24 cellular contexts compared by ENCODE assay signal in genomic region chr2:239161711-239162140, GRCh38.
DNase-seq lines count a peak whose midpoint lies in the region; ATAC-seq and TF ChIP-seq lines count a peak whose summit lies in the region.
"Had no signal": no experiment of that assay in that cellular context is flagged by ENCODE, and none has a peak within 500 bp of the region (broad histone marks: within the 10 kb centered on the region; RNA-seq: fewer than 3 reads in every experiment).

No MANE protein-coding gene starts in this region.

- H3K4me1 ChIP-seq in aorta (ENCODE audit: control insufficient read depth in 1 of 2, insufficient read depth in 2 of 2, low read length in 2 of 2) = no peaks in the 10 kb centered on the region
- H3K4me1 ChIP-seq: prostate gland had no signal

- H3K36me3 Mint-ChIP-seq in activated naive CD8-positive, alpha-beta T cell treated with anti-CD3 and anti-CD28 coated beads, Interleukin-2, amount 10 ng/mL, durations not matched to agents 7 days and 5 days = peaks cover 41% of the 10 kb centered on the region
- peaks cover 19% of the 10 kb centered on the region for H3K36me3 Mint-ChIP-seq in activated naive CD8-positive, alpha-beta T cell treated with anti-CD3 and anti-CD28 coated beads, Interleukin-2, amount 50 U/mL, for 24 hours (ENCODE audit: low read depth)
- H3K36me3 Mint-ChIP-seq in chondrocyte (ENCODE audit: low read depth) = peaks cover 3% of the 10 kb centered on the region

- WGBS in aorta, 2 donors = 91 to 96% methylated on average over 14 of the region's 14 CpGs

- H3K4me3 Mint-ChIP-seq in activated naive CD8-positive, alpha-beta T cell treated with anti-CD3 and anti-CD28 coated beads, Interleukin-2, amount 10 ng/mL, durations not matched to agents 7 days and 5 days = no peak overlapping the region
- H3K4me3 Mint-ChIP-seq in activated naive CD8-positive, alpha-beta T cell treated with anti-CD3 and anti-CD28 coated beads, Interleukin-2, amount 50 U/mL, for 24 hours = no peak overlapping the region
- H3K4me3 Mint-ChIP-seq in chondrocyte (ENCODE audit: unreplicated experiment) = no peak overlapping the region
- H3K4me3 Mint-ChIP-seq: activated naive CD8-positive, alpha-beta T cell; activated T-cell treated with anti-CD3 and anti-CD28 coated beads, Interleukin-2, amount 50 U/mL, for 24 hours; IgD-negative memory B cell; memory B cell; T-helper 2 cell treated with Interferon-gamma antibody and Interleukin-4, amounts not matched to agents 5 μg/mL and 100 μg/mL, for 36 hours had no signal

- no peaks in the 10 kb centered on the region for H3K27me3 Mint-ChIP-seq in activated naive CD8-positive, alpha-beta T cell treated with anti-CD3 and anti-CD28 coated beads, Interleukin-2, amount 10 ng/mL, durations not matched to agents 7 days and 5 days
- H3K27me3 Mint-ChIP-seq in activated naive CD8-positive, alpha-beta T cell treated with anti-CD3 and anti-CD28 coated beads, Interleukin-2, amount 50 U/mL, for 24 hours = no peaks in the 10 kb centered on the region
- no peaks in the 10 kb centered on the region for H3K27me3 Mint-ChIP-seq in chondrocyte (ENCODE audit: low read depth)
- H3K27me3 Mint-ChIP-seq: activated naive CD8-positive, alpha-beta T cell; activated T-cell treated with anti-CD3 and anti-CD28 coated beads, Interleukin-2, amount 50 U/mL, for 24 hours; IgD-negative memory B cell; memory B cell had no signal

- no peaks in the 10 kb centered on the region for H3K27me3 ChIP-seq in aorta (ENCODE audit: control insufficient read depth in 1 of 2, insufficient read depth in 2 of 2, low read length in 1 of 2)

- H3K36me3 ChIP-seq in aorta (ENCODE audit: control insufficient read depth in 1 of 2, insufficient read depth in 2 of 2, low read length in 1 of 2) = peaks cover 0 to 1% of the 10 kb centered on the region in 2 donors

- peaks cover 23% of the 10 kb centered on the region for H3K4me1 Mint-ChIP-seq in activated naive CD8-positive, alpha-beta T cell treated with anti-CD3 and anti-CD28 coated beads, Interleukin-2, amount 10 ng/mL, durations not matched to agents 7 days and 5 days
- peaks cover 16% of the 10 kb centered on the region for H3K4me1 Mint-ChIP-seq in activated naive CD8-positive, alpha-beta T cell treated with anti-CD3 and anti-CD28 coated beads, Interleukin-2, amount 50 U/mL, for 24 hours
- no peaks in the 10 kb centered on the region for H3K4me1 Mint-ChIP-seq in chondrocyte (ENCODE audit: low read depth)

- POLR2A ChIA-PET in activated naive CD8-positive, alpha-beta T cell treated with anti-CD3 and anti-CD28 coated beads, Interleukin-2, amount 10 ng/mL, durations not matched to agents 7 days and 5 days (lab: Charles Lee) = interaction anchor here (0.7 kb wide), 1 partner anchor 239 kb away, joined by 3 read pairs; the partner anchor contains the start of gene HDAC4

- H3K4me3 ChIP-seq in aorta (ENCODE audit: low read length in 2 of 2) = no peak overlapping the region
- H3K4me3 ChIP-seq: prostate gland, thoracic aorta had no signal

- intact Hi-C loops in aorta (cut with DNase I) = no loop called here

- H3K9me3 Mint-ChIP-seq in activated naive CD8-positive, alpha-beta T cell treated with anti-CD3 and anti-CD28 coated beads, Interleukin-2, amount 10 ng/mL, durations not matched to agents 7 days and 5 days = peaks cover 3% of the 10 kb centered on the region
- no peaks in the 10 kb centered on the region for H3K9me3 Mint-ChIP-seq in activated naive CD8-positive, alpha-beta T cell treated with anti-CD3 and anti-CD28 coated beads, Interleukin-2, amount 50 U/mL, for 24 hours
- H3K9me3 Mint-ChIP-seq in chondrocyte (ENCODE audit: low read depth) = no peaks in the 10 kb centered on the region
- H3K9me3 Mint-ChIP-seq: activated T-cell treated with anti-CD3 and anti-CD28 coated beads, Interleukin-2, amount 50 U/mL, for 24 hours; IgD-negative memory B cell; T-helper 2 cell treated with Interferon-gamma antibody and Interleukin-4, amounts not matched to agents 5 μg/mL and 100 μg/mL, for 36 hours had no signal

- H3K9me3 ChIP-seq in aorta (ENCODE audit: control insufficient read depth, low read length) = no peaks in the 10 kb centered on the region
- H3K9me3 ChIP-seq: prostate gland, thoracic aorta had no signal

- no peak overlapping the region for H3K27ac ChIP-seq in aorta (ENCODE audit: low read depth in 1 of 2, low read length in 2 of 2)
- no peak overlapping the region for H3K27ac ChIP-seq in substantia nigra (ENCODE audit: low read depth, low read length, poor library complexity, severe bottlenecking)
- H3K27ac ChIP-seq: epithelial cell of prostate, prostate gland, thoracic aorta had no signal

- no peak for ATAC-seq in activated naive CD8-positive, alpha-beta T cell treated with anti-CD3 and anti-CD28 coated beads, Interleukin-2, amount 10 ng/mL, durations not matched to agents 7 days and 5 days (ENCODE audit: low read depth)
- ATAC-seq in activated naive CD8-positive, alpha-beta T cell treated with anti-CD3 and anti-CD28 coated beads, Interleukin-2, amount 50 U/mL, for 24 hours = no peak
- no peak for ATAC-seq in aorta (ENCODE audit: low FRiP score)

- no peak overlapping the region for H3K27ac Mint-ChIP-seq in activated naive CD8-positive, alpha-beta T cell treated with anti-CD3 and anti-CD28 coated beads, Interleukin-2, amount 10 ng/mL, durations not matched to agents 7 days and 5 days
- H3K27ac Mint-ChIP-seq in activated naive CD8-positive, alpha-beta T cell treated with anti-CD3 and anti-CD28 coated beads, Interleukin-2, amount 50 U/mL, for 24 hours = no peak overlapping the region
- no peak overlapping the region for H3K27ac Mint-ChIP-seq in chondrocyte (ENCODE audit: unreplicated experiment)
- H3K27ac Mint-ChIP-seq: IgD-negative memory B cell; memory B cell; T-helper 2 cell treated with Interferon-gamma antibody and Interleukin-4, amounts not matched to agents 5 μg/mL and 100 μg/mL, for 36 hours had no signal

- no peak for TF ChIP-seq CTCF in chondrocyte (IDR thresholded peaks at IDR 0.05)

- peak; percentile 8 for DNase-seq in activated naive CD8-positive, alpha-beta T cell treated with anti-CD3 and anti-CD28 coated beads, Interleukin-2, amount 10 ng/mL, durations not matched to agents 7 days and 5 days
- DNase-seq in activated naive CD8-positive, alpha-beta T cell treated with anti-CD3 and anti-CD28 coated beads, Interleukin-2, amount 50 U/mL, for 24 hours = no peak
- DNase-seq in chondrocyte (ENCODE audit: low spot score) (peak; percentile 82), mesenteric fat pad (ENCODE audit: low spot score) (peak; percentile 80), aorta (peak; percentile 17 to 72), OCI-M2 (lab: John Stamatoyannopoulos, UW; ENCODE audit: unreplicated experiment) (no peak), substantia nigra (lab: John Stamatoyannopoulos, UW) (no peak)
- DNase-seq: ACHN; activated CD4-positive, alpha-beta T cell treated with anti-CD3 and anti-CD28 coated beads for 4 hours; activated T-cell treated with anti-CD3 and anti-CD28 coated beads, Interleukin-2, amount 50 U/mL, for 24 hours; DMS79; GDM1; NCI-H1105 treated with DMSO at 0.1 percent for 48 hours; NCI-H2029; NCI-H526 treated with DMSO at 0.1 percent for 48 hours; SHP77; stimulated activated naive CD4-positive, alpha-beta T cell treated with Interleukin-2 at 50 U/mL for 16 hours had no signal

Comparison
In these comparisons a context has a peak if more than half of its experiments do, and no peak if none do; other contexts are left out.
1. DNase-seq: peak in activated naive CD8-positive, alpha-beta T cell treated with anti-CD3 and anti-CD28 coated beads, Interleukin-2, amount 10 ng/mL, durations not matched to agents 7 days and 5 days (single experiment), chondrocyte (single experiment), mesenteric fat pad (single experiment) and aorta (2 of 2); none in activated naive CD8-positive, alpha-beta T cell treated with anti-CD3 and anti-CD28 coated beads, Interleukin-2, amount 50 U/mL, for 24 hours (single experiment), OCI-M2 (single experiment) and substantia nigra (0 of 49).